ENCODE assay signal across 20 cellular contexts in genomic region chr1:110860174-110860573, GRCh38.
"Had no signal": no experiment of that assay in that cellular context is flagged by ENCODE, and none has a peak within 500 bp of the region (broad histone marks: within the 10 kb centered on the region; RNA-seq: fewer than 3 reads in every experiment).

No MANE protein-coding gene starts in this region.

- ATAC-seq: foreskin keratinocyte; heart right ventricle; mucosa of descending colon; natural killer cell treated with Interleukin-12 subunit alpha and Interleukin-12 subunit beta and Interleukin-15 and Interleukin-18, amount 100 ng/mL, for 72 hours; right cardiac atrium; SK-N-SH treated with all-trans-retinoic acid at 6 μM for 48 hours; T-helper 17 cell had no signal

- H3K27ac Mint-ChIP-seq: dendritic cell treated with granulocyte-macrophage colony-stimulating factor and Interleukin-4, amounts not matched to agents 40 ng/mL and 50 ng/mL, for 4 days; natural killer cell treated with Interleukin-12 subunit alpha and Interleukin-12 subunit beta and Interleukin-15 and Interleukin-18, amount 100 ng/mL, for 72 hours; T-helper 17 cell had no signal

- DNase-seq: activated CD8-positive, alpha-beta memory T cell treated with anti-CD3 and anti-CD28 coated beads, Interleukin-2, amount 50 U/mL, for 48 hours; activated gamma-delta T cell treated with Interleukin-2 at 50 U/mL for 16 hours; amniotic stem cell; caudate nucleus; effector CD4-positive, alpha-beta T cell; foreskin keratinocyte; heart right ventricle; left ventricle myocardium inferior; mucosa of descending colon; right cardiac atrium; SJCRH30; stimulated activated CD4-positive, alpha-beta T cell treated with anti-CD3 and anti-CD28 coated beads, Interleukin-2, amount 100 ng/mL, for 48 hours; stomach; T-helper 17 cell; T1000; thyroid gland; WERI-Rb-1 had no signal

- H3K4me3 Mint-ChIP-seq: dendritic cell treated with granulocyte-macrophage colony-stimulating factor and Interleukin-4, amounts not matched to agents 40 ng/mL and 50 ng/mL, for 4 days; natural killer cell treated with Interleukin-12 subunit alpha and Interleukin-12 subunit beta and Interleukin-15 and Interleukin-18, amount 100 ng/mL, for 72 hours; T-helper 17 cell had no signal
